10 cellular contexts compared by ENCODE assay signal in the genomic region with DNA sequence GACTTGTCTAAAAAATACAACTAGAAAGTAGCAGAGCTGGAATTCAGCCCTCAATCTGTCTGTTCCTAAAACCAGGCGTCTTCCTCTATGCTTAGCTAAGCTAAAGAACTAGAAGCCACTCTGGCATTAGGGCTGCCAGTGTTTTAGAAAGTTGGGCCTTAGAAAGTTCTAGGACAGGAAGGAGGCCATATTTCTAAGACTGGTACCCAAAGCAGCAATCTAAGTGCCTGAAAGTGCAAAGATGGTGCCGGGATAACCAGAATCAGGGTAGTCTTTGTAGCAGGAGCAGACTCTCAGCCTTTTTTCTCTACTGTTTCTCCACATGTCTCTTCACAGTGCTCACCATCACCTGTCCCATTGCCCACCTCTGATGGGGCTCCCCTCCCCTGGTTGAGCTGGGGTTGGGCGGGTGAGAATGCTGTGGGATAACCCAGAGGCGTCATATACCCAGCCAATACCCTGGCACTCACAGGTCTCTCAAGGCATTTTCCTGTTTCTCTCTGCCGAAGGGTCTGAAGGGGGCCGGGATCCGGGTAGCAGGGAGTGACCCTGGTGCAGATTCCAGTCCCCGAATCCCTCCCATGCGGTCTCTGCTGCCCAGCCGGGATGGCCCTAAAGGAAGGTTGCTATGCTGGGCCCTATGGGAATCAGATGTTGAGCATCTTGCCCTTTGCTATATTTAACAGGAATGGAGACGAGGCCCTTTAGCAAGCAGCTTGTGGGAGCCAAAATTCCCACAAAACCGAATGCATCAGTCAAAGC. TPM values are rescaled to one million over a fixed set of nuclear protein-coding genes. Genes with fewer than 3 reads are reported as not detected.
A peak's percentile ranks its signal among the peaks of the same experiment; 100 is the strongest.
DNase-seq lines count a peak whose midpoint lies in the region; ATAC-seq and TF ChIP-seq lines count a peak whose summit lies in the region.
"Had no signal": no experiment of that assay in that cellular context is flagged by ENCODE, and none has a peak within 500 bp of the region (broad histone marks: within the 10 kb centered on the region; RNA-seq: fewer than 3 reads in every experiment).

No MANE protein-coding gene starts in this region.

- TF ChIP-seq CTCF in left ventricle myocardium inferior (IDR thresholded peaks at IDR 0.05; ENCODE audit: borderline replicate concordance): no peak

- peaks cover 51% of the 10 kb centered on the region for H3K4me1 Mint-ChIP-seq in activated naive CD8-positive, alpha-beta T cell treated with anti-CD3 and anti-CD28 coated beads, Interleukin-2, amount 10 ng/mL, durations not matched to agents 7 days and 5 days

- H3K4me3 ChIP-seq in left ventricle myocardium inferior: peak overlapping the region; percentile 88
- peak overlapping the region in 1 of 2 donors; percentile 44 for H3K4me3 ChIP-seq in muscle layer of duodenum (ENCODE audit: low read depth in 1 of 2, low read length in 2 of 2)

- H3K4me1 ChIP-seq in left ventricle myocardium inferior (peaks cover 65% of the 10 kb centered on the region), muscle layer of duodenum (ENCODE audit: control insufficient read depth in 1 of 2, insufficient read depth in 2 of 2, low read length in 2 of 2) (peaks cover 12 to 16% of the 10 kb centered on the region in 2 donors)

- H3K9me3 ChIP-seq in left ventricle myocardium inferior (replicated peaks) (peaks cover 12% of the 10 kb centered on the region), muscle layer of duodenum (ENCODE audit: control insufficient read depth in 1 of 2, low read length in 2 of 2) (no peaks in the 10 kb centered on the region)

- intact Hi-C loops in left ventricle myocardium inferior (cut with micrococcal nuclease) (no loop called here), Right ventricle myocardium superior (cut with DNase I) (no loop called here)

- DNase-seq in left ventricle myocardium inferior (no peak), Right ventricle myocardium superior (no peak), NCI-H510A treated with DMSO at 0.1 percent for 48 hours (lab: John Stamatoyannopoulos, UW) (no peak), iPS-NIHi7 (ENCODE audit: extremely low spot score) (no peak)
- peak; percentile 49 for DNase-seq in activated naive CD8-positive, alpha-beta T cell treated with anti-CD3 and anti-CD28 coated beads, Interleukin-2, amount 10 ng/mL, durations not matched to agents 7 days and 5 days
- DNase-seq: NCI-H2171 treated with DMSO at 0.1 percent for 48 hours had no signal

- no peak for ATAC-seq in Right ventricle myocardium superior (ENCODE audit: poor library complexity)
- ATAC-seq in activated naive CD8-positive, alpha-beta T cell treated with anti-CD3 and anti-CD28 coated beads, Interleukin-2, amount 10 ng/mL, durations not matched to agents 7 days and 5 days (ENCODE audit: low read depth): no peak
- no peak for ATAC-seq in HG03469 (IDR thresholded peaks at IDR 0.05; ENCODE audit: unreplicated experiment)
- no peak for ATAC-seq in GM18868 (IDR thresholded peaks at IDR 0.05; ENCODE audit: unreplicated experiment)

- H3K4me3 Mint-ChIP-seq in activated naive CD8-positive, alpha-beta T cell treated with anti-CD3 and anti-CD28 coated beads, Interleukin-2, amount 10 ng/mL, durations not matched to agents 7 days and 5 days: peak overlapping the region; percentile 88

- H3K27ac Mint-ChIP-seq in activated naive CD8-positive, alpha-beta T cell treated with anti-CD3 and anti-CD28 coated beads, Interleukin-2, amount 10 ng/mL, durations not matched to agents 7 days and 5 days: peak overlapping the region; percentile 93

- H3K27me3 ChIP-seq in left ventricle myocardium inferior (ENCODE audit: low read depth): no peaks in the 10 kb centered on the region
- no peaks in the 10 kb centered on the region for H3K27me3 ChIP-seq in muscle layer of duodenum (ENCODE audit: low read depth, low read length)

- H3K27me3 Mint-ChIP-seq in activated naive CD8-positive, alpha-beta T cell treated with anti-CD3 and anti-CD28 coated beads, Interleukin-2, amount 10 ng/mL, durations not matched to agents 7 days and 5 days: no peaks in the 10 kb centered on the region

- H3K36me3 ChIP-seq in left ventricle myocardium inferior (peaks cover 3% of the 10 kb centered on the region), muscle layer of duodenum (ENCODE audit: control insufficient read depth in 1 of 2, insufficient read depth in 2 of 2, low read length in 2 of 2) (no peaks in the 10 kb centered on the region)

- peaks cover 6% of the 10 kb centered on the region for H3K9me3 Mint-ChIP-seq in activated naive CD8-positive, alpha-beta T cell treated with anti-CD3 and anti-CD28 coated beads, Interleukin-2, amount 10 ng/mL, durations not matched to agents 7 days and 5 days

- POLR2A ChIA-PET in activated naive CD8-positive, alpha-beta T cell treated with anti-CD3 and anti-CD28 coated beads, Interleukin-2, amount 10 ng/mL, durations not matched to agents 7 days and 5 days (lab: Charles Lee): interaction anchor here (0.5 to 8.0 kb wide), 5 partner anchors 9 to 357 kb away, joined by 3 to 92 read pairs (median 5); partner anchors contain the start of gene DCAF6

- peaks cover 37% of the 10 kb centered on the region for H3K36me3 Mint-ChIP-seq in activated naive CD8-positive, alpha-beta T cell treated with anti-CD3 and anti-CD28 coated beads, Interleukin-2, amount 10 ng/mL, durations not matched to agents 7 days and 5 days

- peak overlapping the region; percentile 96 for H3K27ac ChIP-seq in left ventricle myocardium inferior (replicated peaks)
- H3K27ac ChIP-seq in muscle layer of duodenum (ENCODE audit: low read length): peak overlapping the region; percentile 77
- H3K27ac ChIP-seq: VCaP had no signal

RNA-seq across cellular contexts. Expression of gene RCSD1, which starts 1.1 kb away (rescaled TPM):
- total RNA-seq in left ventricle myocardium inferior (42.7 TPM), Right ventricle myocardium superior (42.9 TPM)
- total RNA-seq in activated naive CD8-positive, alpha-beta T cell treated with anti-CD3 and anti-CD28 coated beads, Interleukin-2, amount 10 ng/mL, durations not matched to agents 7 days and 5 days: 100 to 1,000 TPM; 131 to 133 TPM
